In the genomic region with DNA sequence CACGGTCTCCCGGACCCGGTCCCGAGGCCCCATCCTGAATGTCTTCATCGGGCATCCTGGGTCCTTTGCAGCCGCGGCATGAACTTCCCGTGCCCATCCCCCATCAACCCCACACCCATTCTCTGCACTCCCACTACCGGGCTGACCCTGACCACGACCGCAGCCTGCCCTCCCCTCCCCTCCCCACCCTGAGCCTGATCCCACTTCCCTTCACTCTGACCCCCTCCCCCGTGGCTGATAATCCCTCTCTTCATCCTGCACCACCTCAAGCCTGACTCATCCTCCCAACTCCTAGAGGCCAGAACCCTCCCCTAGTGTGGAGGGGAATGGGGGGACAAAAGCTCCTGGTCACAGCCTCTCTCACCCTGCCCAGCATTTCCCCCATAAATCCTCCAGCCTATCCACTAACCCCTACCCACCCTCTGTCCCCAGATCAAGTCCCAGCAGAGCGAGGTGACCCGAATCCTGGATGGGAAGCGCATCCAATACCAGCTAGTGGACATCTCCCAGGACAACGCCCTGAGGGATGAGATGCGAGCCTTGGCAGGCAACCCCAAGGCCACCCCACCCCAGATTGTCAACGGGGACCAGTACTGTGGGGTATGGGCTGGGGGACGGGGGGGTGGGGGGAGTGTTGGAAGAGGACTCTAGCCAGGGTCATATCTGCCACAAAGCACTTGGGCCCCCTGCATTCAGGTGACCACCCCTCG, we compare ENCODE assay signal across 1 cellular context.
TF ChIP-seq lines count a peak whose summit lies in the region.

No MANE protein-coding gene starts in this region.

TF ChIP-seq in HCT116, 20 proteins besides CTCF, POLR2A, EP300 and RAD21:
- TF ChIP-seq, protein P1, sequence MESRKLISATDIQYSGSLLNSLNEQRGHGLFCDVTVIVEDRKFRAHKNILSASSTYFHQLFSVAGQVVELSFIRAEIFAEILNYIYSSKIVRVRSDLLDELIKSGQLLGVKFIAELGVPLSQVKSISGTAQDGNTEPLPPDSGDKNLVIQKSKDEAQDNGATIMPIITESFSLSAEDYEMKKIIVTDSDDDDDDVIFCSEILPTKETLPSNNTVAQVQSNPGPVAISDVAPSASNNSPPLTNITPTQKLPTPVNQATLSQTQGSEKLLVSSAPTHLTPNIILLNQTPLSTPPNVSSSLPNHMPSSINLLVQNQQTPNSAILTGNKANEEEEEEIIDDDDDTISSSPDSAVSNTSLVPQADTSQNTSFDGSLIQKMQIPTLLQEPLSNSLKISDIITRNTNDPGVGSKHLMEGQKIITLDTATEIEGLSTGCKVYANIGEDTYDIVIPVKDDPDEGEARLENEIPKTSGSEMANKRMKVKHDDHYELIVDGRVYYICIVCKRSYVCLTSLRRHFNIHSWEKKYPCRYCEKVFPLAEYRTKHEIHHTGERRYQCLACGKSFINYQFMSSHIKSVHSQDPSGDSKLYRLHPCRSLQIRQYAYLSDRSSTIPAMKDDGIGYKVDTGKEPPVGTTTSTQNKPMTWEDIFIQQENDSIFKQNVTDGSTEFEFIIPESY (IDR thresholded peaks at IDR 0.05; ENCODE audit: extremely low read depth, insufficient replicate concordance, low read length): no peak
- TF ChIP-seq ZFX (IDR thresholded peaks at IDR 0.05) (no peak), EGR1 (IDR thresholded peaks at IDR 0.05; ENCODE audit: low read depth) (no peak), MAX (IDR thresholded peaks at IDR 0.05) (no peak), SIN3A (IDR thresholded peaks at IDR 0.05; ENCODE audit: low read depth) (no peak), FOSL1 (IDR thresholded peaks at IDR 0.05; ENCODE audit: low read depth) (no peak), ZNF274 (IDR thresholded peaks at IDR 0.05; ENCODE audit: low read depth, low read length) (no peak), POLR2AphosphoS5 (IDR thresholded peaks at IDR 0.05; ENCODE audit: low read depth, low read length) (no peak), EZH2phosphoT487 (IDR thresholded peaks at IDR 0.05; ENCODE audit: borderline replicate concordance) (no peak), TCF7L2 (IDR thresholded peaks at IDR 0.05; ENCODE audit: borderline replicate concordance, extremely low read depth, insufficient read depth, insufficient read length) (no peak), EZH2 (IDR thresholded peaks at IDR 0.05) (no peak), YY1 (IDR thresholded peaks at IDR 0.05; ENCODE audit: extremely low read depth, insufficient replicate concordance, low read depth, low read length) (no peak), CEBPB (IDR thresholded peaks at IDR 0.05; ENCODE audit: low read depth) (no peak), SP1 (IDR thresholded peaks at IDR 0.05; ENCODE audit: low read depth) (no peak), SRF (IDR thresholded peaks at IDR 0.05; ENCODE audit: low read depth) (no peak), ELF1 (IDR thresholded peaks at IDR 0.05; ENCODE audit: borderline replicate concordance, low read depth) (no peak), CBX3 (IDR thresholded peaks at IDR 0.05; ENCODE audit: low read depth) (no peak), REST (IDR thresholded peaks at IDR 0.05; ENCODE audit: low read depth) (no peak), JUND (IDR thresholded peaks at IDR 0.05) (no peak)
- TF ChIP-seq, protein P2, sequence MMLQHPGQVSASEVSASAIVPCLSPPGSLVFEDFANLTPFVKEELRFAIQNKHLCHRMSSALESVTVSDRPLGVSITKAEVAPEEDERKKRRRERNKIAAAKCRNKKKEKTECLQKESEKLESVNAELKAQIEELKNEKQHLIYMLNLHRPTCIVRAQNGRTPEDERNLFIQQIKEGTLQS (IDR thresholded peaks at IDR 0.05): no peak
